ENCODE assay signal across 26 cellular contexts in genomic region chr11:92461478-92461877, GRCh38.
"Had no signal": no experiment of that assay in that cellular context is flagged by ENCODE, and none has a peak within 500 bp of the region (broad histone marks: within the 10 kb centered on the region; RNA-seq: fewer than 3 reads in every experiment).

No MANE protein-coding gene starts in this region.

- H3K4me2 ChIP-seq: smooth muscle cell had no signal

- DNase-seq: hypothalamus; islet precursor cell; left ventricle myocardium inferior; mesendoderm; mucosa of descending colon; naive thymus-derived CD4-positive, alpha-beta T cell; ovary; right lobe of liver; stimulated activated CD4-positive, alpha-beta T cell treated with anti-CD3 and anti-CD28 coated beads, Interleukin-1b, Interleukin-23, amount 100 ng/mL, for 48 hours; stimulated activated CD4-positive, alpha-beta T cell treated with anti-CD3 and anti-CD28 coated beads, Interleukin-2, amount 100 ng/mL, for 48 hours; stimulated activated CD4-positive, alpha-beta T cell treated with anti-CD3 and anti-CD28 coated beads, Interleukin-4, amount 100 ng/mL, for 4 hours; stimulated activated CD8-positive, alpha-beta memory T cell treated with anti-CD3 and anti-CD28 coated beads, Interleukin-4, amount 100 ng/mL, for 48 hours; stimulated activated naive CD4-positive, alpha-beta T cell treated with Interleukin-2 at 50 U/mL for 16 hours; stimulated activated naive CD8-positive, alpha-beta T cell treated with anti-CD3 and anti-CD28 coated beads, Interleukin-15, amount 100 ng/mL, for 72 hours; substantia nigra; uterus had no signal

- H3K9me3 ChIP-seq: left ventricle myocardium inferior, mucosa of descending colon, ovary, right atrium auricular region, right lobe of liver, tibial nerve, uterus had no signal

- H3K36me3 ChIP-seq: left ventricle myocardium inferior, ovary, right atrium auricular region, right lobe of liver, tibial nerve, uterus had no signal

- H3K27ac Mint-ChIP-seq: mesothelial cell of epicardium; naive thymus-derived CD4-positive, alpha-beta T cell; nephron; progenitor cell of endocrine pancreas; stimulated activated memory B cell treated with anti-CD40 and anti-IgM and Interleukin-4, amounts not matched to agents 10 μg/mL and 1 μg/mL and 100 μg/mL, for 72 hours; stimulated activated naive CD8-positive, alpha-beta T cell treated with anti-CD3 and anti-CD28 coated beads, Interleukin-15, amount 100 ng/mL, for 72 hours; type B pancreatic cell had no signal

- H3K36me3 Mint-ChIP-seq: mesothelial cell of epicardium; naive thymus-derived CD4-positive, alpha-beta T cell; stimulated activated memory B cell treated with anti-CD40 and anti-IgM and Interleukin-4, amounts not matched to agents 10 μg/mL and 1 μg/mL and 100 μg/mL, for 72 hours; type B pancreatic cell had no signal

- H3K4me1 Mint-ChIP-seq: stimulated activated memory B cell treated with anti-CD40 and anti-IgM and Interleukin-4, amounts not matched to agents 10 μg/mL and 1 μg/mL and 100 μg/mL, for 72 hours; stimulated activated naive CD8-positive, alpha-beta T cell treated with anti-CD3 and anti-CD28 coated beads, Interleukin-15, amount 100 ng/mL, for 72 hours had no signal

- H3K27me3 ChIP-seq: ovary, right atrium auricular region, right lobe of liver, tibial nerve, uterus had no signal

- H3K4me3 ChIP-seq: left ventricle myocardium inferior, lung, mucosa of descending colon, ovary, right atrium auricular region, right lobe of liver, smooth muscle cell, tibial nerve, uterus had no signal

- H3K27me3 Mint-ChIP-seq: naive thymus-derived CD4-positive, alpha-beta T cell; progenitor cell of endocrine pancreas; stimulated activated memory B cell treated with anti-CD40 and anti-IgM and Interleukin-4, amounts not matched to agents 10 μg/mL and 1 μg/mL and 100 μg/mL, for 72 hours; stimulated activated naive CD8-positive, alpha-beta T cell treated with anti-CD3 and anti-CD28 coated beads, Interleukin-15, amount 100 ng/mL, for 72 hours; type B pancreatic cell had no signal

- H3K27ac ChIP-seq: left ventricle myocardium inferior, ovary, right atrium auricular region, right lobe of liver, tibial nerve, uterus had no signal

- H3K9me3 Mint-ChIP-seq: mesothelial cell of epicardium; nephron; neural crest cell; stimulated activated memory B cell treated with anti-CD40 and anti-IgM and Interleukin-4, amounts not matched to agents 10 μg/mL and 1 μg/mL and 100 μg/mL, for 72 hours; type B pancreatic cell had no signal

- H3K4me1 ChIP-seq: left ventricle myocardium inferior, right atrium auricular region, right lobe of liver, tibial nerve, uterus had no signal

- H3K4me3 Mint-ChIP-seq: mesothelial cell of epicardium; naive thymus-derived CD4-positive, alpha-beta T cell; nephron; neural crest cell; stimulated activated memory B cell treated with anti-CD40 and anti-IgM and Interleukin-4, amounts not matched to agents 10 μg/mL and 1 μg/mL and 100 μg/mL, for 72 hours; stimulated activated naive CD8-positive, alpha-beta T cell treated with anti-CD3 and anti-CD28 coated beads, Interleukin-15, amount 100 ng/mL, for 72 hours; type B pancreatic cell had no signal

- ATAC-seq: mucosa of descending colon; naive thymus-derived CD4-positive, alpha-beta T cell; right lobe of liver; stimulated activated memory B cell treated with anti-CD40 and anti-IgM and Interleukin-4, amounts not matched to agents 10 μg/mL and 1 μg/mL and 100 μg/mL, for 72 hours; stimulated activated naive CD8-positive, alpha-beta T cell treated with anti-CD3 and anti-CD28 coated beads, Interleukin-15, amount 100 ng/mL, for 72 hours had no signal
